1 cellular context compared by ENCODE assay signal in the genomic region with DNA sequence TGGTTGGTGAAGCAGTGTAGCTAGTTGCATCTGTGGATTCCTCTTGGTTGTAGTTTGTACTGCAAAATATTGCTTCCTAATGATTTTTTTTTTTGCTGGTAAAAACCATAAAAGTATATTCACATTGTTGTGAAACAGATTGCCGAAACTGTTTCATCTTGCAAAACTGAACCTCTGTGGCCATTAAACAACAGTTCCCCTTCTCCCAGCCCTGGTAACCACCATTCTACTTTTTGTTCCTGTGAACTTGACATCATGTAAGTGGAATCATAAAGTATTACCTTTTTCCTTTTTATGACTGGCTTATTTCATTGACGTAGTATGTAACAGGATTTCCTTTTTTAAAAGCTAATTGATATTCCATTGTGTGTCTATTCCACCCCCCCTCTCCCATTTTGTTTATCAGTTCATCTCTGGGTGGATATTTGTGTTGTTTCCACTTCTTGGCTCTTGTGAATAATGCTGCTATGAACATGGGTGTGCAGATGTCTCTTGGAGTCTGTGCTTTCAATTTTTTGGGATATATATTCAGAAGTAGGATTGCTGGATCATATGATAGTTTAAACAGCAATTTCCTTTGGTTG.
TF ChIP-seq lines count a peak whose summit lies in the region.

No MANE protein-coding gene starts in this region.

TF ChIP-seq in SK-N-SH treated with all-trans-retinoic acid at 6 μM for 48 hours, 23 proteins besides CTCF, POLR2A, EP300 and RAD21 (continued from another document):
- no peak for TF ChIP-seq CSRNP3 (CRISPR knock-in tag; IDR thresholded peaks at IDR 0.05)
- no peak for TF ChIP-seq ZFP3 (CRISPR knock-in tag; IDR thresholded peaks at IDR 0.05)
- TF ChIP-seq PATZ1 (CRISPR knock-in tag; IDR thresholded peaks at IDR 0.05; ENCODE audit: borderline replicate concordance), result no peak
- no peak for TF ChIP-seq GLIS3 (CRISPR knock-in tag; IDR thresholded peaks at IDR 0.05)
- no peak for TF ChIP-seq ISL1 (CRISPR knock-in tag; IDR thresholded peaks at IDR 0.05)
- TF ChIP-seq TOX (CRISPR knock-in tag; IDR thresholded peaks at IDR 0.05; ENCODE audit: borderline replicate concordance), result no peak
- no peak for TF ChIP-seq ARNTL (CRISPR knock-in tag; IDR thresholded peaks at IDR 0.05; ENCODE audit: borderline replicate concordance, low read depth)
- TF ChIP-seq TSHZ2 (CRISPR knock-in tag; IDR thresholded peaks at IDR 0.05), result no peak
- TF ChIP-seq OSR1 (CRISPR knock-in tag; IDR thresholded peaks at IDR 0.05), result no peak
- no peak for TF ChIP-seq POU6F1 (CRISPR knock-in tag; IDR thresholded peaks at IDR 0.05; ENCODE audit: borderline replicate concordance, low read depth)
- no peak for TF ChIP-seq ZNF70 (CRISPR knock-in tag; IDR thresholded peaks at IDR 0.05)
- TF ChIP-seq ZNF8 (CRISPR knock-in tag; IDR thresholded peaks at IDR 0.05), result no peak
- no peak for TF ChIP-seq ZNF565 (CRISPR knock-in tag; conservative IDR thresholded peaks at IDR 0.05; ENCODE audit: low read depth)
- no peak for TF ChIP-seq SNAI2 (CRISPR knock-in tag; IDR thresholded peaks at IDR 0.05)
- no peak for TF ChIP-seq TCF4 (CRISPR knock-in tag; IDR thresholded peaks at IDR 0.05; ENCODE audit: borderline replicate concordance)
- no peak for TF ChIP-seq ESRRG (CRISPR knock-in tag; IDR thresholded peaks at IDR 0.05)
